ENCODE assay signal across 34 cellular contexts in genomic region chr9:136915632-136916329, GRCh38. TPM values are rescaled to one million over a fixed set of nuclear protein-coding genes. Genes with fewer than 3 reads are reported as not detected.
"Had no signal": no experiment of that assay in that cellular context is flagged by ENCODE, and none has a peak within 500 bp of the region (broad histone marks: within the 10 kb centered on the region; RNA-seq: fewer than 3 reads in every experiment).

No MANE protein-coding gene starts in this region.

- H3K27me3 ChIP-seq: brain microvascular endothelial cell, dorsolateral prefrontal cortex, gastrocnemius medialis, sigmoid colon, suprapubic skin, tibial artery had no signal

- H3K27ac Mint-ChIP-seq: activated CD4-positive, alpha-beta T cell treated with anti-CD3 and anti-CD28 coated beads, Interleukin-2, amount 10 ng/mL, durations not matched to agents 7 days and 5 days; activated naive CD4-positive, alpha-beta T cell treated with anti-CD3 and anti-CD28 coated beads, Interleukin-2, amount 10 ng/mL, durations not matched to agents 7 days and 5 days; nephron; T-helper 1 cell treated with Interleukin-12 subunit alpha and Interleukin-12 subunit beta and Interleukin-4 antibody, amounts not matched to agents 30 μg/mL and 1 μg/mL, for 36 hours had no signal

- H3K27ac ChIP-seq: brain microvascular endothelial cell, coronary artery, gastrocnemius medialis, left ventricle myocardium inferior, parathyroid adenoma, psoas muscle, sigmoid colon, suprapubic skin, tibial artery, VCaP had no signal

- H3K4me1 Mint-ChIP-seq: nephron had no signal

- H3K4me3 Mint-ChIP-seq: activated CD4-positive, alpha-beta T cell treated with anti-CD3 and anti-CD28 coated beads, Interleukin-2, amount 10 ng/mL, durations not matched to agents 7 days and 5 days; activated naive CD4-positive, alpha-beta T cell treated with anti-CD3 and anti-CD28 coated beads, Interleukin-2, amount 10 ng/mL, durations not matched to agents 7 days and 5 days; activated T-cell treated with anti-CD3 and anti-CD28 coated beads, Interleukin-2, amount 50 U/mL, for 4 hours; nephron; T-helper 1 cell treated with Interleukin-12 subunit alpha and Interleukin-12 subunit beta and Interleukin-4 antibody, amounts not matched to agents 30 μg/mL and 1 μg/mL, for 36 hours had no signal

- H3K4me1 ChIP-seq: gastrocnemius medialis, left ventricle myocardium inferior, parathyroid adenoma, psoas muscle, sigmoid colon, suprapubic skin, tibial artery had no signal

- ATAC-seq: activated CD4-positive, CD25-positive, alpha-beta regulatory T cell treated with anti-CD3 and anti-CD28 coated beads, Interleukin-2, amount 50 U/mL, for 24 hours; gastrocnemius medialis; mucosa of descending colon; psoas muscle had no signal

- H3K27me3 Mint-ChIP-seq: activated CD4-positive, alpha-beta T cell treated with anti-CD3 and anti-CD28 coated beads, Interleukin-2, amount 10 ng/mL, durations not matched to agents 7 days and 5 days; activated naive CD4-positive, alpha-beta T cell treated with anti-CD3 and anti-CD28 coated beads, Interleukin-2, amount 10 ng/mL, durations not matched to agents 7 days and 5 days had no signal

- H3K4me3 ChIP-seq: coronary artery, dorsolateral prefrontal cortex, gastrocnemius medialis, left ventricle myocardium inferior, lung, mucosa of descending colon, psoas muscle, sigmoid colon, suprapubic skin, tibial artery had no signal

- H2AFZ ChIP-seq: parathyroid adenoma had no signal

- H3K9ac ChIP-seq: parathyroid adenoma had no signal

- DNase-seq: activated CD4-positive, alpha-beta T cell treated with anti-CD3 and anti-CD28 coated beads, Interleukin-2, amount 10 ng/mL, durations not matched to agents 7 days and 5 days; activated CD8-positive, alpha-beta memory T cell treated with anti-CD3 and anti-CD28 coated beads, Interleukin-2, amount 50 U/mL, for 4 hours; activated effector memory CD4-positive, alpha-beta T cell treated with anti-CD3 and anti-CD28 coated beads, Interleukin-2, amount 50 U/mL, for 16 hours; activated naive CD4-positive, alpha-beta T cell treated with anti-CD3 and anti-CD28 coated beads, Interleukin-2, amount 10 ng/mL, durations not matched to agents 7 days and 5 days; activated T-cell treated with anti-CD3 and anti-CD28 coated beads, Interleukin-2, amount 50 U/mL, for 4 hours; amniotic stem cell; brain microvascular endothelial cell; effector memory CD4-positive, alpha-beta T cell; erythroblast; gastrocnemius medialis; glutamatergic neuron; left ventricle myocardium inferior; mucosa of descending colon; nucleus accumbens; psoas muscle; sigmoid colon; small intestine; stimulated activated CD4-positive, alpha-beta T cell treated with anti-CD3 and anti-CD28 coated beads, Interleukin-4, amount 100 ng/mL, for 4 hours; stimulated activated naive CD4-positive, alpha-beta T cell; SW 1271; T-helper 9 cell; tibial artery had no signal

- H3K9me3 Mint-ChIP-seq: activated CD4-positive, alpha-beta T cell treated with anti-CD3 and anti-CD28 coated beads, Interleukin-2, amount 10 ng/mL, durations not matched to agents 7 days and 5 days; activated naive CD4-positive, alpha-beta T cell treated with anti-CD3 and anti-CD28 coated beads, Interleukin-2, amount 10 ng/mL, durations not matched to agents 7 days and 5 days; activated T-cell treated with anti-CD3 and anti-CD28 coated beads, Interleukin-2, amount 50 U/mL, for 4 hours; nephron; T-helper 1 cell treated with Interleukin-12 subunit alpha and Interleukin-12 subunit beta and Interleukin-4 antibody, amounts not matched to agents 30 μg/mL and 1 μg/mL, for 36 hours had no signal

- H3K9me3 ChIP-seq: gastrocnemius medialis, left ventricle myocardium inferior, mucosa of descending colon, psoas muscle, sigmoid colon, suprapubic skin, tibial artery had no signal

RNA-seq across cellular contexts. Expression of gene C8G, which starts 29.3 kb away (rescaled TPM):
- total RNA-seq: cerebellum, mesenteric fat pad, sigmoid colon had no signal

RNA-seq across cellular contexts. Expression of gene LCN12, which starts 36.3 kb away (rescaled TPM):
- total RNA-seq: astrocyte, gastrocnemius medialis, mesenteric fat pad had no signal
